12 cellular contexts compared by ENCODE assay signal in genomic region chr19:35768082-35768421, GRCh38. TPM values are rescaled to one million over a fixed set of nuclear protein-coding genes. Genes with fewer than 3 reads are reported as not detected.
DNase-seq lines count a peak whose midpoint lies in the region; ATAC-seq, FAIRE-seq and TF ChIP-seq lines count a peak whose summit lies in the region.
"Had no signal": no experiment of that assay in that cellular context is flagged by ENCODE, and none has a peak within 500 bp of the region (broad histone marks: within the 10 kb centered on the region; RNA-seq: fewer than 3 reads in every experiment).

No MANE protein-coding gene starts in this region.

- intact Hi-C loops in thyroid gland (cut with DNase I): no loop called here

- no peak overlapping the region for H4K91ac ChIP-seq in H1 (replicated peaks; ENCODE audit: insufficient read length, low read length)

- H3K27me3 ChIP-seq in H1 (replicated peaks in 1 of 4; ENCODE audit: control insufficient read depth in 3 of 4, extremely low read depth in 1 of 4, insufficient read depth in 3 of 4, low read length in 3 of 4): no peaks in the 10 kb centered on the region; a peak in 1 of 7 replicates
- H3K27me3 ChIP-seq in thyroid gland: no peaks in the 10 kb centered on the region

- H2BK12ac ChIP-seq in H1 (ENCODE audit: low read depth, low read length): no peak overlapping the region

- H3K27ac ChIP-seq in H1 (ENCODE audit: low read depth, low read length) (no peak overlapping the region), thyroid gland (peak overlapping the region; percentile 1 to 24 (median 18)), RWPE1 (no peak overlapping the region)
- H3K27ac ChIP-seq: 22Rv1 had no signal

- H3K27ac Mint-ChIP-seq in activated CD8-positive, alpha-beta memory T cell treated with anti-CD3 and anti-CD28 coated beads, Interleukin-2, amount 10 ng/mL, durations not matched to agents 7 days and 5 days: no peak overlapping the region

- TF ChIP-seq RAD21 in H1 (IDR thresholded peaks at IDR 0.05 in 1 of 2, conservative IDR thresholded peaks at IDR 0.05 in 1 of 2; ENCODE audit: low read depth in 2 of 2, low read length in 2 of 2): no peak

- TF ChIP-seq EP300 in H1 (IDR thresholded peaks at IDR 0.05; ENCODE audit: borderline replicate concordance in 1 of 2, low read depth in 2 of 2, low read length in 2 of 2): no peak

- peak overlapping the region; percentile 13 to 36 for H3K4me2 ChIP-seq in H1 (ENCODE audit: insufficient read depth in 1 of 2, low read depth in 2 of 2, low read length in 2 of 2)

- H2BK20ac ChIP-seq in H1 (ENCODE audit: low read length): no peak overlapping the region

- TF ChIP-seq POLR2A in H1 (IDR thresholded peaks at IDR 0.05; ENCODE audit: control extremely low read depth in 1 of 2, low read depth in 2 of 2, low read length in 2 of 2) (no peak), thyroid gland (IDR thresholded peaks at IDR 0.05) (no peak)

- CTCF ChIA-PET in activated CD8-positive, alpha-beta memory T cell treated with anti-CD3 and anti-CD28 coated beads, Interleukin-2, amount 10 ng/mL, durations not matched to agents 7 days and 5 days (lab: Charles Lee): no interaction called here
- CTCF ChIA-PET in H1 (lab: Charles Lee; ENCODE audit: partially characterized antibody) (interaction anchor here (1.2 to 2.5 kb wide), 3 partner anchors 24 to 74 kb away, joined by 3 to 9 read pairs (median 6); no protein-coding TSS in a partner anchor), RWPE1 (lab: Yijun Ruan, JAX) (no interaction called here)

- FAIRE-seq in H1 (lab: Jason Lieb, UNC): no peak
- FAIRE-seq: RCC 7860 had no signal

- no peak overlapping the region for H3K4me3 ChIP-seq in H1 (ENCODE audit: extremely low read depth in 1 of 4, insufficient read depth in 2 of 4, low read depth in 3 of 4, low read length in 4 of 4)
- H3K4me3 ChIP-seq in thyroid gland (replicated peaks in 1 of 3): no peak overlapping the region

- H3K18ac ChIP-seq in H1 (ENCODE audit: extremely low read depth, low read length): peak overlapping the region; percentile 48

- no peaks in the 10 kb centered on the region for H3K9me3 Mint-ChIP-seq in activated CD8-positive, alpha-beta memory T cell treated with anti-CD3 and anti-CD28 coated beads, Interleukin-2, amount 10 ng/mL, durations not matched to agents 7 days and 5 days (ENCODE audit: low read depth)

- peak overlapping the region; percentile 58; the same call in 1 of the 2 replicates for H4K8ac ChIP-seq in H1 (ENCODE audit: extremely low read depth, insufficient read depth, low read length)

- H3K4me1 ChIP-seq in H1 (replicated peaks in 1 of 4; ENCODE audit: control insufficient read depth in 3 of 4, insufficient read depth in 4 of 4, low read length in 3 of 4): peaks cover 0 to 13% (median 7%) of the 10 kb centered on the region in 4 experiments; a peak in 5 of 7 replicates
- peaks cover 7 to 8% of the 10 kb centered on the region in 2 donors for H3K4me1 ChIP-seq in thyroid gland

- peaks cover 14% of the 10 kb centered on the region for H3K36me3 Mint-ChIP-seq in activated CD8-positive, alpha-beta memory T cell treated with anti-CD3 and anti-CD28 coated beads, Interleukin-2, amount 10 ng/mL, durations not matched to agents 7 days and 5 days

- no peak overlapping the region for H3K23ac ChIP-seq in H1 (ENCODE audit: insufficient read length)

- no peak overlapping the region for H3K9ac ChIP-seq in H1 (replicated peaks in 1 of 4; ENCODE audit: extremely low read depth in 1 of 4, low read depth in 3 of 4, low read length in 3 of 4)

- H3K4me1 Mint-ChIP-seq in activated CD8-positive, alpha-beta memory T cell treated with anti-CD3 and anti-CD28 coated beads, Interleukin-2, amount 10 ng/mL, durations not matched to agents 7 days and 5 days: no peaks in the 10 kb centered on the region

- H2BK5ac ChIP-seq in H1 (ENCODE audit: low read depth, low read length): no peak overlapping the region

- H2BK120ac ChIP-seq in H1 (replicated peaks; ENCODE audit: low read depth, low read length): no peak overlapping the region

- H3K4ac ChIP-seq in H1 (replicated peaks; ENCODE audit: insufficient read length, low read depth, low read length): no peak overlapping the region

- TF ChIP-seq CTCF in H1 (IDR thresholded peaks at IDR 0.05; ENCODE audit: control extremely low read depth in 1 of 3, insufficient read depth in 1 of 3, low read depth in 1 of 3, low read length in 3 of 3) (no peak), thyroid gland (IDR thresholded peaks at IDR 0.05) (no peak), RWPE1 (conservative IDR thresholded peaks at IDR 0.05; ENCODE audit: low read depth) (no peak)

- H4K5ac ChIP-seq in H1 (ENCODE audit: insufficient read length, low read depth, low read length): no peak overlapping the region

- H4K20me1 ChIP-seq in H1 (replicated peaks in 1 of 2; ENCODE audit: control insufficient read depth in 1 of 2, insufficient read depth in 2 of 2, low read length in 2 of 2): peaks cover 4 to 5% of the 10 kb centered on the region in 2 experiments

- H3K14ac ChIP-seq in H1 (ENCODE audit: insufficient read length): no peak overlapping the region

- H3K27me3 Mint-ChIP-seq in activated CD8-positive, alpha-beta memory T cell treated with anti-CD3 and anti-CD28 coated beads, Interleukin-2, amount 10 ng/mL, durations not matched to agents 7 days and 5 days: no peaks in the 10 kb centered on the region

- H3K23me2 ChIP-seq in H1 (ENCODE audit: low read depth, low read length): no peaks in the 10 kb centered on the region; the same call in 1 of the 2 replicates

- no peak overlapping the region for H3K4me3 Mint-ChIP-seq in activated CD8-positive, alpha-beta memory T cell treated with anti-CD3 and anti-CD28 coated beads, Interleukin-2, amount 10 ng/mL, durations not matched to agents 7 days and 5 days

- H3K9me3 ChIP-seq in H1 (ENCODE audit: insufficient read depth in 2 of 2, low read depth in 1 of 2, low read length in 1 of 2): no peaks in the 10 kb centered on the region
- no peaks in the 10 kb centered on the region for H3K9me3 ChIP-seq in thyroid gland

- H2AFZ ChIP-seq in H1 (ENCODE audit: low read length): no peak overlapping the region

- no peaks in the 10 kb centered on the region; the same call in 1 of the 2 replicates for H3K79me1 ChIP-seq in H1 (ENCODE audit: low read depth, low read length)

- H3K79me2 ChIP-seq in H1 (ENCODE audit: control insufficient read depth in 1 of 2, insufficient read depth in 2 of 2, low read length in 2 of 2): no peaks in the 10 kb centered on the region

- ATAC-seq in activated CD8-positive, alpha-beta memory T cell treated with anti-CD3 and anti-CD28 coated beads, Interleukin-2, amount 10 ng/mL, durations not matched to agents 7 days and 5 days: no peak

- no peak overlapping the region for H2AK5ac ChIP-seq in H1 (ENCODE audit: low read depth, low read length)

- WGBS in H1 (ENCODE audit: extremely low coverage in 1 of 2, insufficient coverage in 1 of 2, insufficient read length in 1 of 2, insufficient replicate concordance in 2 of 2, low coverage in 1 of 2, low lambda C conversion rate in 2 of 2, missing lambda C conversion rate in 1 of 2), 2 experiments: 48% methylated on average over 15 of the region's 15 CpGs; no CpG with 5 or more reads in 1 of the 2 experiments
- 57 to 69% methylated on average over 6 to 8 of the region's 15 CpGs for WGBS in thyroid gland, 2 donors

- H3K56ac ChIP-seq in H1 (replicated peaks; ENCODE audit: insufficient read length, low read depth, low read length): no peak overlapping the region

- POLR2A ChIA-PET in H1 (lab: Charles Lee; ENCODE audit: partially characterized antibody) (interaction anchor here (0.6 to 2.8 kb wide), 6 partner anchors 8 to 257 kb away, joined by 3 to 11 read pairs (median 6); partner anchors contain the start of genes HSPB6, PROSER3, PSENEN and U2AF1L4), RWPE1 (lab: Yijun Ruan, JAX; ENCODE audit: low non-redundant PET) (no interaction called here)

- peak; percentile 37 for DNase-seq in activated CD8-positive, alpha-beta memory T cell treated with anti-CD3 and anti-CD28 coated beads, Interleukin-2, amount 10 ng/mL, durations not matched to agents 7 days and 5 days
- DNase-seq in activated CD8-positive, alpha-beta memory T cell treated with anti-CD3 and anti-CD28 coated beads for 24 hours: no peak
- DNase-seq in H1 (ENCODE audit: low read depth in 1 of 2, low spot score in 2 of 2) (no peak), thyroid gland (no peak), globus pallidus (ENCODE audit: low spot score) (no peak), RWPE1 (ENCODE audit: low spot score) (no peak)
- DNase-seq: DMS53, NCI-H1930, NCI-H2171, NCI-H446 treated with DMSO at 0.1 percent for 48 hours had no signal

- H3K36me3 ChIP-seq in H1 (ENCODE audit: control insufficient read depth in 2 of 4, insufficient read depth in 4 of 4, low read length in 3 of 4): peaks cover 0 to 6% (median 3%) of the 10 kb centered on the region in 4 experiments; a peak in 4 of 8 replicates
- H3K36me3 ChIP-seq in thyroid gland: peaks cover 0 to 7% of the 10 kb centered on the region in 2 donors

- no peak overlapping the region for H2BK15ac ChIP-seq in H1 (ENCODE audit: low read length)

RNA-seq across cellular contexts. Expression of gene ARHGAP33, which starts 7.3 kb away (rescaled TPM):
- 100 to 1,000 TPM in 1 of 2 experiments, 10 to 100 TPM in 1; 40.0 to 101 TPM for total RNA-seq in activated CD8-positive, alpha-beta memory T cell treated with anti-CD3 and anti-CD28 coated beads, Interleukin-2, amount 10 ng/mL, durations not matched to agents 7 days and 5 days
- 25.0 and 25.2 TPM in 2 replicates for total RNA-seq in H1 (2021; fragmentation: NEBNext Ultra II Directional; extraction: Animal tissue kit (Norgen Biotek cat#: 25700))
- 6.5 and 11.2 TPM in 2 replicates for polyA plus RNA-seq in H1 (2011; rRNA removed)
- 5.6 TPM for polyA plus RNA-seq in H1 (2011; cell fraction: cytosol; rRNA removed)
- polyA plus RNA-seq in H1 (2011; cell fraction: nucleus; rRNA removed): 63.2 TPM
- polyA plus RNA-seq in H1 (2012, experiment 1 of 2): 16.6 to 27.6 TPM (median 25.0 TPM) in 4 replicates
- polyA plus RNA-seq in H1 (2012, experiment 2 of 2): 13.4 TPM
- polyA plus RNA-seq in H1 (2013, experiment 1 of 2): 19.4 TPM
- 18.1 TPM for polyA plus RNA-seq in H1 (2013, experiment 2 of 2)
- 3.9 and 5.8 TPM in 2 replicates for polyA minus RNA-seq in H1 (2011; rRNA and poly(A)+ RNA removed)
- 12.0 TPM for polyA minus RNA-seq in H1 (2011; cell fraction: cytosol; rRNA and poly(A)+ RNA removed)
- polyA minus RNA-seq in H1 (2011; cell fraction: nucleus; rRNA and poly(A)+ RNA removed): 24.6 TPM
- total RNA-seq in thyroid gland: 10 to 100 TPM in 3 of 4 donors, 1 to 10 TPM in 1; 4.2 to 16.0 (median 13.0) TPM

RNA-seq across cellular contexts. Expression of gene PROSER3, which starts 10.1 kb away (rescaled TPM):
- 10 to 100 TPM; 46.5 to 57.8 TPM for total RNA-seq in activated CD8-positive, alpha-beta memory T cell treated with anti-CD3 and anti-CD28 coated beads, Interleukin-2, amount 10 ng/mL, durations not matched to agents 7 days and 5 days
- total RNA-seq in H1 (2021; fragmentation: NEBNext Ultra II Directional; extraction: Animal tissue kit (Norgen Biotek cat#: 25700)): 20.8 and 28.9 TPM in 2 replicates
- 17.8 and 27.8 TPM in 2 replicates for polyA plus RNA-seq in H1 (2011; rRNA removed)
- polyA plus RNA-seq in H1 (2011; cell fraction: cytosol; rRNA removed): 7.6 TPM
- 45.0 TPM for polyA plus RNA-seq in H1 (2011; cell fraction: nucleus; rRNA removed)
- 16.1 to 23.4 TPM (median 19.6 TPM) in 4 replicates for polyA plus RNA-seq in H1 (2012, experiment 1 of 2)
- 16.3 TPM for polyA plus RNA-seq in H1 (2012, experiment 2 of 2)
- polyA plus RNA-seq in H1 (2013, experiment 1 of 2): 22.3 TPM
- polyA plus RNA-seq in H1 (2013, experiment 2 of 2): 21.7 TPM
- polyA minus RNA-seq in H1 (2011; rRNA and poly(A)+ RNA removed): 15.9 and 27.8 TPM in 2 replicates
- polyA minus RNA-seq in H1 (2011; cell fraction: cytosol; rRNA and poly(A)+ RNA removed): 19.3 TPM
- 19.8 TPM for polyA minus RNA-seq in H1 (2011; cell fraction: nucleus; rRNA and poly(A)+ RNA removed)
- 10 to 100 TPM in 3 of 4 donors, 1 to 10 TPM in 1; 8.2 to 34.3 (median 13.2) TPM for total RNA-seq in thyroid gland

RNA-seq across cellular contexts. Expression of gene HSPB6, which starts 11.2 kb away (rescaled TPM):
- not detected for total RNA-seq in activated CD8-positive, alpha-beta memory T cell treated with anti-CD3 and anti-CD28 coated beads, Interleukin-2, amount 10 ng/mL, durations not matched to agents 7 days and 5 days
- 0.44 TPM in 1 of 2 replicates, not detected in the other for total RNA-seq in H1 (2021; fragmentation: NEBNext Ultra II Directional; extraction: Animal tissue kit (Norgen Biotek cat#: 25700))
- 0.91 and 1.6 TPM in 2 replicates for polyA plus RNA-seq in H1 (2011; rRNA removed)
- polyA plus RNA-seq in H1 (2011; cell fraction: cytosol; rRNA removed): 0.69 TPM
- polyA plus RNA-seq in H1 (2011; cell fraction: nucleus; rRNA removed): 1.1 TPM
- polyA plus RNA-seq in H1 (2012, experiment 1 of 2): 2.2 to 2.9 TPM (median 2.2 TPM) in 4 replicates
- polyA plus RNA-seq in H1 (2012, experiment 2 of 2): 2.1 TPM
- 1.6 TPM for polyA plus RNA-seq in H1 (2013, experiment 1 of 2)
- polyA plus RNA-seq in H1 (2013, experiment 2 of 2): 1.3 TPM
- 0.27 and 0.50 TPM in 2 replicates for polyA minus RNA-seq in H1 (2011; rRNA and poly(A)+ RNA removed)
- 1.5 TPM for polyA minus RNA-seq in H1 (2011; cell fraction: cytosol; rRNA and poly(A)+ RNA removed)
- polyA minus RNA-seq in H1 (2011; cell fraction: nucleus; rRNA and poly(A)+ RNA removed): 2.1 TPM
- total RNA-seq in thyroid gland: 10 to 100 TPM; 17.3 to 31.8 (median 23.1) TPM

RNA-seq across cellular contexts. Expression of gene LIN37, which starts 19.7 kb away (rescaled TPM):
- 1 to 10 TPM; 8.9 to 9.2 TPM for total RNA-seq in activated CD8-positive, alpha-beta memory T cell treated with anti-CD3 and anti-CD28 coated beads, Interleukin-2, amount 10 ng/mL, durations not matched to agents 7 days and 5 days
- total RNA-seq in H1 (2021; fragmentation: NEBNext Ultra II Directional; extraction: Animal tissue kit (Norgen Biotek cat#: 25700)): 2.9 and 3.8 TPM in 2 replicates
- polyA plus RNA-seq in H1 (2011; rRNA removed): 8.5 and 9.8 TPM in 2 replicates
- 3.8 TPM for polyA plus RNA-seq in H1 (2011; cell fraction: cytosol; rRNA removed)
- polyA plus RNA-seq in H1 (2011; cell fraction: nucleus; rRNA removed): 9.2 TPM
- polyA plus RNA-seq in H1 (2012, experiment 1 of 2): 5.4 to 8.1 TPM (median 6.1 TPM) in 4 replicates
- polyA plus RNA-seq in H1 (2012, experiment 2 of 2): 11.4 TPM
- polyA plus RNA-seq in H1 (2013, experiment 1 of 2): 3.7 TPM
- 3.0 TPM for polyA plus RNA-seq in H1 (2013, experiment 2 of 2)
- 3.7 and 4.2 TPM in 2 replicates for polyA minus RNA-seq in H1 (2011; rRNA and poly(A)+ RNA removed)
- 8.3 TPM for polyA minus RNA-seq in H1 (2011; cell fraction: cytosol; rRNA and poly(A)+ RNA removed)
- polyA minus RNA-seq in H1 (2011; cell fraction: nucleus; rRNA and poly(A)+ RNA removed): 2.6 TPM
- 10 to 100 TPM in 2 of 4 donors, 1 to 10 TPM in 2; 8.2 to 21.5 (median 14.1) TPM for total RNA-seq in thyroid gland

RNA-seq across cellular contexts. Expression of gene PSENEN, which starts 22.6 kb away (rescaled TPM):
- 10 to 100 TPM; 39.1 to 49.0 TPM for total RNA-seq in activated CD8-positive, alpha-beta memory T cell treated with anti-CD3 and anti-CD28 coated beads, Interleukin-2, amount 10 ng/mL, durations not matched to agents 7 days and 5 days
- total RNA-seq in H1 (2021; fragmentation: NEBNext Ultra II Directional; extraction: Animal tissue kit (Norgen Biotek cat#: 25700)): 75.3 and 80.2 TPM in 2 replicates
- 66.7 and 73.9 TPM in 2 replicates for polyA plus RNA-seq in H1 (2011; rRNA removed)
- 38.4 TPM for polyA plus RNA-seq in H1 (2011; cell fraction: cytosol; rRNA removed)
- polyA plus RNA-seq in H1 (2011; cell fraction: nucleus; rRNA removed): 68.8 TPM
- 64.8 to 80.3 TPM (median 70.7 TPM) in 4 replicates for polyA plus RNA-seq in H1 (2012, experiment 1 of 2)
- 71.3 TPM for polyA plus RNA-seq in H1 (2012, experiment 2 of 2)
- polyA plus RNA-seq in H1 (2013, experiment 1 of 2): 143 TPM
- 164 TPM for polyA plus RNA-seq in H1 (2013, experiment 2 of 2)
- 38.7 and 46.2 TPM in 2 replicates for polyA minus RNA-seq in H1 (2011; rRNA and poly(A)+ RNA removed)
- 25.5 TPM for polyA minus RNA-seq in H1 (2011; cell fraction: cytosol; rRNA and poly(A)+ RNA removed)
- 17.1 TPM for polyA minus RNA-seq in H1 (2011; cell fraction: nucleus; rRNA and poly(A)+ RNA removed)
- total RNA-seq in thyroid gland: 10 to 100 TPM; 34.0 to 73.8 (median 40.5) TPM

Comparison
In these comparisons a context has a peak if more than half of its experiments do, and no peak if none do; other contexts are left out.
1. H3K27ac ChIP-seq: peak in thyroid gland (3 of 3); none in H1 (single experiment) and RWPE1 (single experiment).
2. RNA of gene HSPB6, which starts 11.2 kb away (total RNA-seq): 17.3 to 31.8 TPM in thyroid gland; not detected in activated CD8-positive, alpha-beta memory T cell treated with anti-CD3 and anti-CD28 coated beads, Interleukin-2, amount 10 ng/mL, durations not matched to agents 7 days and 5 days and 0.44 TPM in H1; every median in the first group is over 10 times any median in the second.